In genomic region chr3:183697610-183698317, GRCh38 we compare ENCODE assay signal across 8 cellular contexts. TPM values are rescaled to one million over a fixed set of nuclear protein-coding genes. Genes with fewer than 3 reads are reported as not detected.
DNase-seq lines count a peak whose midpoint lies in the region; ATAC-seq and TF ChIP-seq lines count a peak whose summit lies in the region.

YEATS2 (plus strand) TSS chr3:183697797; CDS start chr3:183715163, 17,366 bp downstream.

- ATAC-seq in GM18873 (IDR thresholded peaks at IDR 0.05; ENCODE audit: low FRiP score, unreplicated experiment) (peak; percentile 39), HG03103 (IDR thresholded peaks at IDR 0.05; ENCODE audit: low read depth, unreplicated experiment) (peak; percentile 63), left lung (peak; percentile 93)

- H3K4me3 ChIP-seq in left lung = peak within 1 kb of the TSS; percentile 96 to 97

- H3K9me3 ChIP-seq in left lung = no peaks in the 10 kb centered on the region

- H3K36me3 ChIP-seq in left lung = peaks cover 0 to 10% of the 10 kb centered on the region in 2 donors

- DNase-seq in AG08396 (ENCODE audit: low spot score) (peak; percentile 96), NCI-H510A treated with DMSO at 0.1 percent for 48 hours (lab: John Stamatoyannopoulos, UW) (peak; percentile 74), dedifferentiated amniotic fluid mesenchymal stem cell (ENCODE audit: extremely low spot score) (peak; percentile 51), left lung (peak; percentile 63 to 93)
- peak; percentile 86 for DNase-seq in activated CD4-positive, alpha-beta T cell treated with anti-CD3 and anti-CD28 coated beads for 48 hours
- peak; percentile 62 for DNase-seq in stimulated activated CD4-positive, alpha-beta T cell treated with anti-CD3 and anti-CD28 coated beads, Interleukin-2, amount 100 ng/mL, for 4 hours (ENCODE audit: low read depth)

- H3K4me1 ChIP-seq in left lung = peaks cover 14 to 38% of the 10 kb centered on the region in 2 donors

- H3K27me3 ChIP-seq in left lung = no peaks in the 10 kb centered on the region

- H3K27ac ChIP-seq in left lung = peak within 1 kb of the TSS; percentile 92

- intact Hi-C loops in left lung (cut with DNase I) = no loop called here

- TF ChIP-seq CTCF in left lung (IDR thresholded peaks at IDR 0.05) = no peak

RNA-seq across cellular contexts. Expression of gene YEATS2, which starts in this region (rescaled TPM):
- 10 to 100 TPM; 28.4 to 32.4 TPM for total RNA-seq in left lung

Comparison
In these comparisons a context has a peak if more than half of its experiments do, and no peak if none do; other contexts are left out.
1. Peak in every context shown above with its lines: DNase-seq, ATAC-seq, H3K4me3 ChIP-seq and H3K27ac ChIP-seq.
2. ATAC-seq: peak in every context shown above with its lines; median percentile 93 in left lung; 63 in HG03103; 39 in GM18873.